1 cellular context compared by ENCODE assay signal in the genomic region with DNA sequence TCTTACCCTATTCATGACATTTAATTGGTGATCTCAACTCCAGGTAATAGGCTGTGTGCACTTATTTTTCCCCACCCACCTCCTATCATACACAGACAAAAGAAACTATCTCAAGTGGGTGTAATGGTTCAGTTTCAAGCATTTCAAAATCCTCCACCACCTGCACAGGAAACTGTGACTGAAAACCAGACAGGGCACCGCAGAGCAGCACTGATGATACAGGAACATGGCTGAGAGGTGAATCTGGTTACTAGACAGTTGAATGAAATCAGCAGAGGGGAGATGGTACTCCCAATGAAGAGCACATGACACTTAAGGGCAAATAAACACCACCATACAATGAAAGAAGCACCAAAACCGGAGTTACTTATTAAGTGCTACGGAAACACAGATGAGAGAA.
TF ChIP-seq lines count a peak whose summit lies in the region.

No MANE protein-coding gene starts in this region.

TF ChIP-seq in GM12878, 131 proteins besides CTCF, POLR2A, EP300 and RAD21 (continued from another document and continues in another):
- TF ChIP-seq, protein P1, sequence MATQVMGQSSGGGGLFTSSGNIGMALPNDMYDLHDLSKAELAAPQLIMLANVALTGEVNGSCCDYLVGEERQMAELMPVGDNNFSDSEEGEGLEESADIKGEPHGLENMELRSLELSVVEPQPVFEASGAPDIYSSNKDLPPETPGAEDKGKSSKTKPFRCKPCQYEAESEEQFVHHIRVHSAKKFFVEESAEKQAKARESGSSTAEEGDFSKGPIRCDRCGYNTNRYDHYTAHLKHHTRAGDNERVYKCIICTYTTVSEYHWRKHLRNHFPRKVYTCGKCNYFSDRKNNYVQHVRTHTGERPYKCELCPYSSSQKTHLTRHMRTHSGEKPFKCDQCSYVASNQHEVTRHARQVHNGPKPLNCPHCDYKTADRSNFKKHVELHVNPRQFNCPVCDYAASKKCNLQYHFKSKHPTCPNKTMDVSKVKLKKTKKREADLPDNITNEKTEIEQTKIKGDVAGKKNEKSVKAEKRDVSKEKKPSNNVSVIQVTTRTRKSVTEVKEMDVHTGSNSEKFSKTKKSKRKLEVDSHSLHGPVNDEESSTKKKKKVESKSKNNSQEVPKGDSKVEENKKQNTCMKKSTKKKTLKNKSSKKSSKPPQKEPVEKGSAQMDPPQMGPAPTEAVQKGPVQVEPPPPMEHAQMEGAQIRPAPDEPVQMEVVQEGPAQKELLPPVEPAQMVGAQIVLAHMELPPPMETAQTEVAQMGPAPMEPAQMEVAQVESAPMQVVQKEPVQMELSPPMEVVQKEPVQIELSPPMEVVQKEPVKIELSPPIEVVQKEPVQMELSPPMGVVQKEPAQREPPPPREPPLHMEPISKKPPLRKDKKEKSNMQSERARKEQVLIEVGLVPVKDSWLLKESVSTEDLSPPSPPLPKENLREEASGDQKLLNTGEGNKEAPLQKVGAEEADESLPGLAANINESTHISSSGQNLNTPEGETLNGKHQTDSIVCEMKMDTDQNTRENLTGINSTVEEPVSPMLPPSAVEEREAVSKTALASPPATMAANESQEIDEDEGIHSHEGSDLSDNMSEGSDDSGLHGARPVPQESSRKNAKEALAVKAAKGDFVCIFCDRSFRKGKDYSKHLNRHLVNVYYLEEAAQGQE (IDR thresholded peaks at IDR 0.05; ENCODE audit: low read depth, low read length) = no peak
- TF ChIP-seq STAT3 (IDR thresholded peaks at IDR 0.05; ENCODE audit: low read depth, low read length) (no peak), RBBP5 (conservative IDR thresholded peaks at IDR 0.05) (no peak), EED (IDR thresholded peaks at IDR 0.05; ENCODE audit: low read depth) (peak; percentile 86), CBFB (IDR thresholded peaks at IDR 0.05; ENCODE audit: low read depth) (peak; percentile 77; the same call in 1 of the 2 replicates), ZNF384 (IDR thresholded peaks at IDR 0.05; ENCODE audit: borderline replicate concordance, low read depth, low read length) (no peak), JUND (IDR thresholded peaks at IDR 0.05; ENCODE audit: low read depth, low read length) (peak; percentile 67; the same call in 1 of the 2 replicates), ZBED1 (IDR thresholded peaks at IDR 0.05; ENCODE audit: borderline replicate concordance) (peak; percentile 80; the same call in 1 of the 2 replicates), POLR2AphosphoS5 (IDR thresholded peaks at IDR 0.05; ENCODE audit: low read length) (0 out of 2 replicates have a peak, but pooled peaks have one; percentile 41), RELA (IDR thresholded peaks at IDR 0.05; ENCODE audit: borderline replicate concordance, partially characterized antibody) (no peak), MXI1 (IDR thresholded peaks at IDR 0.05; ENCODE audit: low read depth, low read length) (peak; percentile 49; the same call in 1 of the 2 replicates), NFXL1 (IDR thresholded peaks at IDR 0.05; ENCODE audit: borderline replicate concordance) (no peak), MTA3 (IDR thresholded peaks at IDR 0.05; ENCODE audit: borderline replicate concordance, low read length) (peak; percentile 88; the same call in 1 of the 2 replicates), RUNX3 (IDR thresholded peaks at IDR 0.05; ENCODE audit: low read length) (peak; percentile 96), LARP7 (IDR thresholded peaks at IDR 0.05) (no peak), SMAD1 (IDR thresholded peaks at IDR 0.05; ENCODE audit: low read depth, partially characterized antibody) (no peak), EZH2 (IDR thresholded peaks at IDR 0.05; ENCODE audit: borderline replicate concordance, control insufficient read depth, low read depth, low read length) (no peak), MTA2 (IDR thresholded peaks at IDR 0.05; ENCODE audit: low read depth) (peak; percentile 87), NBN (IDR thresholded peaks at IDR 0.05) (peak; percentile 91), TCF7 (IDR thresholded peaks at IDR 0.05; ENCODE audit: borderline replicate concordance) (0 out of 2 replicates have a peak, but pooled peaks have one; percentile 19), CHD2 (IDR thresholded peaks at IDR 0.05; ENCODE audit: borderline replicate concordance, low read depth, low read length) (0 out of 2 replicates have a peak, but pooled peaks have one; percentile 48), ZZZ3 (IDR thresholded peaks at IDR 0.05; ENCODE audit: control insufficient read depth, insufficient read length, low read depth) (no peak), FOXK2 (IDR thresholded peaks at IDR 0.05) (no peak), JUNB (IDR thresholded peaks at IDR 0.05) (peak; percentile 95), SP1 (IDR thresholded peaks at IDR 0.05; ENCODE audit: low read depth, low read length) (no peak), BRCA1 (IDR thresholded peaks at IDR 0.05; ENCODE audit: low read depth, low read length) (no peak), NR2C2 (IDR thresholded peaks at IDR 0.05; ENCODE audit: borderline replicate concordance, control insufficient read depth, insufficient read length, low read depth) (no peak), ATF7 (IDR thresholded peaks at IDR 0.05; ENCODE audit: low read depth) (peak; percentile 84), POU2F2 (IDR thresholded peaks at IDR 0.05; ENCODE audit: borderline replicate concordance, low read depth, low read length) (peak; percentile 87; the same call in 2 of the 3 replicates), PAX8 (IDR thresholded peaks at IDR 0.05) (no peak), MEF2A (IDR thresholded peaks at IDR 0.05; ENCODE audit: insufficient read depth, low read depth, low read length) (peak; percentile 86)
- TF ChIP-seq, protein P2, sequence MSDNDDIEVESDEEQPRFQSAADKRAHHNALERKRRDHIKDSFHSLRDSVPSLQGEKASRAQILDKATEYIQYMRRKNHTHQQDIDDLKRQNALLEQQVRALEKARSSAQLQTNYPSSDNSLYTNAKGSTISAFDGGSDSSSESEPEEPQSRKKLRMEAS (IDR thresholded peaks at IDR 0.05; ENCODE audit: low read depth, low read length) = no peak
- TF ChIP-seq, protein P3, sequence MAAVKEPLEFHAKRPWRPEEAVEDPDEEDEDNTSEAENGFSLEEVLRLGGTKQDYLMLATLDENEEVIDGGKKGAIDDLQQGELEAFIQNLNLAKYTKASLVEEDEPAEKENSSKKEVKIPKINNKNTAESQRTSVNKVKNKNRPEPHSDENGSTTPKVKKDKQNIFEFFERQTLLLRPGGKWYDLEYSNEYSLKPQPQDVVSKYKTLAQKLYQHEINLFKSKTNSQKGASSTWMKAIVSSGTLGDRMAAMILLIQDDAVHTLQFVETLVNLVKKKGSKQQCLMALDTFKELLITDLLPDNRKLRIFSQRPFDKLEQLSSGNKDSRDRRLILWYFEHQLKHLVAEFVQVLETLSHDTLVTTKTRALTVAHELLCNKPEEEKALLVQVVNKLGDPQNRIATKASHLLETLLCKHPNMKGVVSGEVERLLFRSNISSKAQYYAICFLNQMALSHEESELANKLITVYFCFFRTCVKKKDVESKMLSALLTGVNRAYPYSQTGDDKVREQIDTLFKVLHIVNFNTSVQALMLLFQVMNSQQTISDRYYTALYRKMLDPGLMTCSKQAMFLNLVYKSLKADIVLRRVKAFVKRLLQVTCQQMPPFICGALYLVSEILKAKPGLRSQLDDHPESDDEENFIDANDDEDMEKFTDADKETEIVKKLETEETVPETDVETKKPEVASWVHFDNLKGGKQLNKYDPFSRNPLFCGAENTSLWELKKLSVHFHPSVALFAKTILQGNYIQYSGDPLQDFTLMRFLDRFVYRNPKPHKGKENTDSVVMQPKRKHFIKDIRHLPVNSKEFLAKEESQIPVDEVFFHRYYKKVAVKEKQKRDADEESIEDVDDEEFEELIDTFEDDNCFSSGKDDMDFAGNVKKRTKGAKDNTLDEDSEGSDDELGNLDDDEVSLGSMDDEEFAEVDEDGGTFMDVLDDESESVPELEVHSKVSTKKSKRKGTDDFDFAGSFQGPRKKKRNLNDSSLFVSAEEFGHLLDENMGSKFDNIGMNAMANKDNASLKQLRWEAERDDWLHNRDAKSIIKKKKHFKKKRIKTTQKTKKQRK (IDR thresholded peaks at IDR 0.05; ENCODE audit: low read depth, low read length) = no peak
- TF ChIP-seq, protein P4, sequence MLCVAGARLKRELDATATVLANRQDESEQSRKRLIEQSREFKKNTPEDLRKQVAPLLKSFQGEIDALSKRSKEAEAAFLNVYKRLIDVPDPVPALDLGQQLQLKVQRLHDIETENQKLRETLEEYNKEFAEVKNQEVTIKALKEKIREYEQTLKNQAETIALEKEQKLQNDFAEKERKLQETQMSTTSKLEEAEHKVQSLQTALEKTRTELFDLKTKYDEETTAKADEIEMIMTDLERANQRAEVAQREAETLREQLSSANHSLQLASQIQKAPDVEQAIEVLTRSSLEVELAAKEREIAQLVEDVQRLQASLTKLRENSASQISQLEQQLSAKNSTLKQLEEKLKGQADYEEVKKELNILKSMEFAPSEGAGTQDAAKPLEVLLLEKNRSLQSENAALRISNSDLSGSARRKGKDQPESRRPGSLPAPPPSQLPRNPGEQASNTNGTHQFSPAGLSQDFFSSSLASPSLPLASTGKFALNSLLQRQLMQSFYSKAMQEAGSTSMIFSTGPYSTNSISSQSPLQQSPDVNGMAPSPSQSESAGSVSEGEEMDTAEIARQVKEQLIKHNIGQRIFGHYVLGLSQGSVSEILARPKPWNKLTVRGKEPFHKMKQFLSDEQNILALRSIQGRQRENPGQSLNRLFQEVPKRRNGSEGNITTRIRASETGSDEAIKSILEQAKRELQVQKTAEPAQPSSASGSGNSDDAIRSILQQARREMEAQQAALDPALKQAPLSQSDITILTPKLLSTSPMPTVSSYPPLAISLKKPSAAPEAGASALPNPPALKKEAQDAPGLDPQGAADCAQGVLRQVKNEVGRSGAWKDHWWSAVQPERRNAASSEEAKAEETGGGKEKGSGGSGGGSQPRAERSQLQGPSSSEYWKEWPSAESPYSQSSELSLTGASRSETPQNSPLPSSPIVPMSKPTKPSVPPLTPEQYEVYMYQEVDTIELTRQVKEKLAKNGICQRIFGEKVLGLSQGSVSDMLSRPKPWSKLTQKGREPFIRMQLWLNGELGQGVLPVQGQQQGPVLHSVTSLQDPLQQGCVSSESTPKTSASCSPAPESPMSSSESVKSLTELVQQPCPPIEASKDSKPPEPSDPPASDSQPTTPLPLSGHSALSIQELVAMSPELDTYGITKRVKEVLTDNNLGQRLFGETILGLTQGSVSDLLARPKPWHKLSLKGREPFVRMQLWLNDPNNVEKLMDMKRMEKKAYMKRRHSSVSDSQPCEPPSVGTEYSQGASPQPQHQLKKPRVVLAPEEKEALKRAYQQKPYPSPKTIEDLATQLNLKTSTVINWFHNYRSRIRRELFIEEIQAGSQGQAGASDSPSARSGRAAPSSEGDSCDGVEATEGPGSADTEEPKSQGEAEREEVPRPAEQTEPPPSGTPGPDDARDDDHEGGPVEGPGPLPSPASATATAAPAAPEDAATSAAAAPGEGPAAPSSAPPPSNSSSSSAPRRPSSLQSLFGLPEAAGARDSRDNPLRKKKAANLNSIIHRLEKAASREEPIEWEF (IDR thresholded peaks at IDR 0.05; ENCODE audit: insufficient replicate concordance, low read depth, low read length) = no peak
- TF ChIP-seq, protein P5, sequence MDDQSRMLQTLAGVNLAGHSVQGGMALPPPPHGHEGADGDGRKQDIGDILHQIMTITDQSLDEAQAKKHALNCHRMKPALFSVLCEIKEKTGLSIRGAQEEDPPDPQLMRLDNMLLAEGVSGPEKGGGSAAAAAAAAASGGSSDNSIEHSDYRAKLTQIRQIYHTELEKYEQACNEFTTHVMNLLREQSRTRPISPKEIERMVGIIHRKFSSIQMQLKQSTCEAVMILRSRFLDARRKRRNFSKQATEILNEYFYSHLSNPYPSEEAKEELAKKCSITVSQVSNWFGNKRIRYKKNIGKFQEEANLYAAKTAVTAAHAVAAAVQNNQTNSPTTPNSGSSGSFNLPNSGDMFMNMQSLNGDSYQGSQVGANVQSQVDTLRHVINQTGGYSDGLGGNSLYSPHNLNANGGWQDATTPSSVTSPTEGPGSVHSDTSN (IDR thresholded peaks at IDR 0.05; ENCODE audit: insufficient replicate concordance, low read depth, low read length) = no peak
- TF ChIP-seq, protein P6, sequence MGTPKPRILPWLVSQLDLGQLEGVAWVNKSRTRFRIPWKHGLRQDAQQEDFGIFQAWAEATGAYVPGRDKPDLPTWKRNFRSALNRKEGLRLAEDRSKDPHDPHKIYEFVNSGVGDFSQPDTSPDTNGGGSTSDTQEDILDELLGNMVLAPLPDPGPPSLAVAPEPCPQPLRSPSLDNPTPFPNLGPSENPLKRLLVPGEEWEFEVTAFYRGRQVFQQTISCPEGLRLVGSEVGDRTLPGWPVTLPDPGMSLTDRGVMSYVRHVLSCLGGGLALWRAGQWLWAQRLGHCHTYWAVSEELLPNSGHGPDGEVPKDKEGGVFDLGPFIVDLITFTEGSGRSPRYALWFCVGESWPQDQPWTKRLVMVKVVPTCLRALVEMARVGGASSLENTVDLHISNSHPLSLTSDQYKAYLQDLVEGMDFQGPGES (IDR thresholded peaks at IDR 0.05) = no peak
- TF ChIP-seq, protein P7, sequence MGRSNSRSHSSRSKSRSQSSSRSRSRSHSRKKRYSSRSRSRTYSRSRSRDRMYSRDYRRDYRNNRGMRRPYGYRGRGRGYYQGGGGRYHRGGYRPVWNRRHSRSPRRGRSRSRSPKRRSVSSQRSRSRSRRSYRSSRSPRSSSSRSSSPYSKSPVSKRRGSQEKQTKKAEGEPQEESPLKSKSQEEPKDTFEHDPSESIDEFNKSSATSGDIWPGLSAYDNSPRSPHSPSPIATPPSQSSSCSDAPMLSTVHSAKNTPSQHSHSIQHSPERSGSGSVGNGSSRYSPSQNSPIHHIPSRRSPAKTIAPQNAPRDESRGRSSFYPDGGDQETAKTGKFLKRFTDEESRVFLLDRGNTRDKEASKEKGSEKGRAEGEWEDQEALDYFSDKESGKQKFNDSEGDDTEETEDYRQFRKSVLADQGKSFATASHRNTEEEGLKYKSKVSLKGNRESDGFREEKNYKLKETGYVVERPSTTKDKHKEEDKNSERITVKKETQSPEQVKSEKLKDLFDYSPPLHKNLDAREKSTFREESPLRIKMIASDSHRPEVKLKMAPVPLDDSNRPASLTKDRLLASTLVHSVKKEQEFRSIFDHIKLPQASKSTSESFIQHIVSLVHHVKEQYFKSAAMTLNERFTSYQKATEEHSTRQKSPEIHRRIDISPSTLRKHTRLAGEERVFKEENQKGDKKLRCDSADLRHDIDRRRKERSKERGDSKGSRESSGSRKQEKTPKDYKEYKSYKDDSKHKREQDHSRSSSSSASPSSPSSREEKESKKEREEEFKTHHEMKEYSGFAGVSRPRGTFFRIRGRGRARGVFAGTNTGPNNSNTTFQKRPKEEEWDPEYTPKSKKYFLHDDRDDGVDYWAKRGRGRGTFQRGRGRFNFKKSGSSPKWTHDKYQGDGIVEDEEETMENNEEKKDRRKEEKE (IDR thresholded peaks at IDR 0.05) = no peak
- TF ChIP-seq, protein P8, sequence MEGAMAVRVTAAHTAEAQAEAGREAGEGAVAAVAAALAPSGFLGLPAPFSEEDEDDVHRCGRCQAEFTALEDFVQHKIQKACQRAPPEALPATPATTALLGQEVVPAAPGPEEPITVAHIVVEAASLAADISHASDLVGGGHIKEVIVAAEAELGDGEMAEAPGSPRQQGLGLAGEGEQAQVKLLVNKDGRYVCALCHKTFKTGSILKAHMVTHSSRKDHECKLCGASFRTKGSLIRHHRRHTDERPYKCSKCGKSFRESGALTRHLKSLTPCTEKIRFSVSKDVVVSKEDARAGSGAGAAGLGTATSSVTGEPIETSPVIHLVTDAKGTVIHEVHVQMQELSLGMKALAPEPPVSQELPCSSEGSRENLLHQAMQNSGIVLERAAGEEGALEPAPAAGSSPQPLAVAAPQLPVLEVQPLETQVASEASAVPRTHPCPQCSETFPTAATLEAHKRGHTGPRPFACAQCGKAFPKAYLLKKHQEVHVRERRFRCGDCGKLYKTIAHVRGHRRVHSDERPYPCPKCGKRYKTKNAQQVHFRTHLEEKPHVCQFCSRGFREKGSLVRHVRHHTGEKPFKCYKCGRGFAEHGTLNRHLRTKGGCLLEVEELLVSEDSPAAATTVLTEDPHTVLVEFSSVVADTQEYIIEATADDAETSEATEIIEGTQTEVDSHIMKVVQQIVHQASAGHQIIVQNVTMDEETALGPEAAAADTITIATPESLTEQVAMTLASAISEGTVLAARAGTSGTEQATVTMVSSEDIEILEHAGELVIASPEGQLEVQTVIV (IDR thresholded peaks at IDR 0.05; ENCODE audit: borderline replicate concordance, partially characterized antibody) = no peak
